Comparison of ENCODE assay signal across 22 cellular contexts in the genomic region with DNA sequence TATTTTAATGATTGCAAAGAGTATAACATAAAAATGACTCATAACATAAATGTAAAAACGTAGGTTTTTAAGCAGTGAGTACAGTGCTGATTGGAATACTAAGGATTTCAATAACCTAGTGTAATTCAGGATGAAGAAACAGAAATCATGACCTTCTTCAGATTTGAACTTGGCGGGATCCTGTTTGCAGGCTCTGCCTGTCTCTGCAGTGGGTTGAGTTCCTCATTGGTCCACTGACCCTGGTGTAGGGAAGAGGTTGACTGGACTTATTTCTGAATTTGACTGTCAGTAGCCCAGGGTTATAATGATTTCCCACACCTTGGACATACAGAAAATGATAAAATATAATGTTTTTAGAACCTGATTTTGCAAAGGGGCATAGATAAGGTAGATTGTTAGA.
"Had no signal": no experiment of that assay in that cellular context is flagged by ENCODE, and none has a peak within 500 bp of the region (broad histone marks: within the 10 kb centered on the region; RNA-seq: fewer than 3 reads in every experiment).

No MANE protein-coding gene starts in this region.

- DNase-seq: activated CD4-positive, alpha-beta T cell treated with anti-CD3 and anti-CD28 coated beads for 48 hours; activated CD8-positive, alpha-beta memory T cell treated with anti-CD3 and anti-CD28 coated beads, Interleukin-2, amount 50 U/mL, for 4 hours; activated CD8-positive, alpha-beta T cell treated with anti-CD3 and anti-CD28 coated beads, Interleukin-2, amount 10 ng/mL, durations not matched to agents 7 days and 5 days; activated gamma-delta T cell; activated T-cell treated with anti-CD3 and anti-CD28 coated beads, Interleukin-2, amount 50 U/mL, for 72 hours; cerebellar nuclear complex; dermis blood vessel endothelial cell; effector memory CD8-positive, alpha-beta T cell; foreskin keratinocyte; naive B cell; posterior cingulate gyrus; retina; stimulated activated CD4-positive, alpha-beta T cell treated with anti-CD3 and anti-CD28 coated beads, Interleukin-4, amount 100 ng/mL, for 24 hours; stimulated activated naive CD4-positive, alpha-beta T cell; substantia nigra; T-helper 2 cell had no signal

- H3K27ac ChIP-seq: foreskin keratinocyte, skin epidermis had no signal

- H3K27me3 ChIP-seq: breast epithelium, foreskin keratinocyte had no signal

- H3K36me3 ChIP-seq: breast epithelium had no signal

- H3K4me3 ChIP-seq: breast epithelium, lung, skin epidermis had no signal

- H3K9me3 ChIP-seq: breast epithelium had no signal

- ATAC-seq: activated CD8-positive, alpha-beta T cell treated with anti-CD3 and anti-CD28 coated beads, Interleukin-2, amount 10 ng/mL, durations not matched to agents 7 days and 5 days; activated naive CD4-positive, alpha-beta T cell treated with anti-CD3 and anti-CD28 coated beads, Interleukin-2, amount 50 U/mL, for 72 hours; activated T-cell treated with anti-CD3 and anti-CD28 coated beads, Interleukin-2, amount 50 U/mL, for 72 hours; effector memory CD8-positive, alpha-beta T cell; foreskin keratinocyte; WTC11 had no signal

- FAIRE-seq: TTC549 had no signal
